In the genomic region with DNA sequence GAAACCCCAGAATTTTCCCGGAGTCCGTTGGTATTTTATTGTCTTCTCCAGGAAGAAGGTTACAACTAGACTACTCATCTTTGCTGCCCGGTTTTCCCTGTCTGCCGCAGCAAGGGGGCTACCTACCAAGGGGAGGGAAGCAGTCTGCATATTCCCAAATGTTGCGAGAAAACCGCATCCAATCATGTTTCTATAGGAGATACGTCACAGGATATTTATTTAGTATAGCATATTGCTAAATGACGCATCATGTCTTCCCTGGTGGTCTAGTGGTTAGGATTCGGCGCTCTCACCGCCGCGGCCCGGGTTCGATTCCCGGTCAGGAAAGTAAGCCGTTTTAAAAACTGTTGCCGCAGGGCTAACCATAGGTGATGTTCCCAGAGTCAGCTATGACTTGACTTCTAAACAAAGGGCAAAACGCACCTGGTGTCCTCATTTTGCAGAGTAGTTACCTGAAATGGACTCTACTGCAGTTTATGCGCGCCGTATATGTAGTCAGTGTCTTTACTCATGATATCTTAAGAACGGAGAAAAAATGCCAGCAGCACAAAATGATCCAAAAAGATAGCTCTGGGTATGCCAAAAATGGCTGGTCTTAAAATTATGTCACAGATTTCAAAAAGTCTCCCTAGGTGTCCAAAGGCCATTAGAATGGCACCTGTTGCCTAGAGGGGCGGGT, we compare ENCODE assay signal across 8 cellular contexts. TPM values are rescaled to one million over a fixed set of nuclear protein-coding genes. Genes with fewer than 3 reads are reported as not detected.
DNase-seq lines count a peak whose midpoint lies in the region; ATAC-seq and TF ChIP-seq lines count a peak whose summit lies in the region.

No MANE protein-coding gene starts in this region.

- peak overlapping the region; percentile 97 for H3K27ac Mint-ChIP-seq in GM23338

- H3K36me3 ChIP-seq in GM23338 (ENCODE audit: insufficient read depth) (no peaks in the 10 kb centered on the region), RWPE2 (ENCODE audit: low read depth) (no peaks in the 10 kb centered on the region), neuronal stem cell (replicated peaks in 1 of 2; ENCODE audit: control insufficient read depth in 2 of 2, insufficient read depth in 2 of 2, low read length in 2 of 2) (no peaks in the 10 kb centered on the region), stomach smooth muscle (ENCODE audit: control insufficient read depth in 2 of 2, insufficient read depth in 2 of 2, low read length in 2 of 2) (no peaks in the 10 kb centered on the region)

- peak; percentile 57 for ATAC-seq in GM23338
- ATAC-seq in RWPE2 (ENCODE audit: low read depth), result peak; percentile 54
- ATAC-seq in foreskin keratinocyte, result peak; percentile 74

- H3K79me2 ChIP-seq in GM23338 (replicated peaks; ENCODE audit: insufficient read depth), result no peaks in the 10 kb centered on the region

- H3K36me3 Mint-ChIP-seq in GM23338 (ENCODE audit: low read depth), result peaks cover 4% of the 10 kb centered on the region; the same call in 1 of the 3 replicates

- H3K9me2 ChIP-seq in GM23338 (ENCODE audit: insufficient read depth), result no peaks in the 10 kb centered on the region

- no peak overlapping the region for H2BK12ac ChIP-seq in neuronal stem cell (ENCODE audit: low read length)

- H3K4me3 Mint-ChIP-seq in GM23338, result peak overlapping the region; percentile 98

- peak overlapping the region; percentile 92 for H3K4me3 ChIP-seq in GM23338
- peak overlapping the region; percentile 68 for H3K4me3 ChIP-seq in RWPE2 (ENCODE audit: severe bottlenecking)
- peak overlapping the region; percentile 73 to 89 for H3K4me3 ChIP-seq in neuronal stem cell (ENCODE audit: low read length in 2 of 2)
- peak overlapping the region; percentile 85 to 88 for H3K4me3 ChIP-seq in stomach smooth muscle (ENCODE audit: low read length in 2 of 2)

- H3K9ac ChIP-seq in neuronal stem cell (ENCODE audit: low read depth, low read length, poor library complexity), result no peak overlapping the region
- peak overlapping the region; percentile 89 to 97 for H3K9ac ChIP-seq in stomach smooth muscle (ENCODE audit: low read length in 2 of 2)

- H2AK5ac ChIP-seq in neuronal stem cell (ENCODE audit: low read depth, low read length), result no peak overlapping the region

- H3K14ac ChIP-seq in neuronal stem cell (ENCODE audit: low read length), result no peak overlapping the region

- H2BK120ac ChIP-seq in neuronal stem cell (ENCODE audit: low read depth, low read length), result no peak overlapping the region

- H4K8ac ChIP-seq in neuronal stem cell (ENCODE audit: low read depth, low read length), result no peak overlapping the region

- H2AFZ ChIP-seq in GM23338 (no peak overlapping the region), neuronal stem cell (ENCODE audit: low read length) (no peak overlapping the region)

- H3K9me3 ChIP-seq in RWPE2 (ENCODE audit: severe bottlenecking) (no peaks in the 10 kb centered on the region), neuronal stem cell (replicated peaks in 1 of 2; ENCODE audit: control insufficient read depth in 2 of 2, insufficient read depth in 1 of 2, low read depth in 1 of 2, low read length in 2 of 2) (no peaks in the 10 kb centered on the region), stomach smooth muscle (ENCODE audit: control insufficient read depth in 2 of 2, low read length in 2 of 2) (no peaks in the 10 kb centered on the region)

- H3K23ac ChIP-seq in neuronal stem cell (ENCODE audit: low read depth, low read length, poor library complexity), result no peak overlapping the region

- no peaks in the 10 kb centered on the region for H4K20me1 ChIP-seq in GM23338 (replicated peaks; ENCODE audit: insufficient read depth)

- no CpG with 5 or more reads among the region's 24 CpGs for WGBS in neuronal stem cell (ENCODE audit: extremely low coverage in 2 of 2, insufficient read length in 2 of 2, insufficient replicate concordance in 1 of 2), 2 donors

- peak; percentile 96 for DNase-seq in DMS 273 (lab: John Stamatoyannopoulos, UW; ENCODE audit: unreplicated experiment)
- DNase-seq in GM23338 (ENCODE audit: low spot score), result peak; percentile 84
- peak; percentile 78 to 83 for DNase-seq in Kasumi-1 (lab: John Stamatoyannopoulos, UW)
- DNase-seq in RWPE2 (ENCODE audit: low spot score), result no peak
- DNase-seq in activated effector memory CD4-positive, alpha-beta T cell treated with Interleukin-2 at 50 U/mL for 16 hours, result peak; percentile 73
- DNase-seq in foreskin keratinocyte, result peak; percentile 76 to 92
- DNase-seq in neuronal stem cell (ENCODE audit: low spot score), result no peak

- H3K27me3 Mint-ChIP-seq in GM23338 (ENCODE audit: insufficient read depth, low read depth, poor library complexity), result peaks cover 19% of the 10 kb centered on the region

- peaks cover 3% of the 10 kb centered on the region for H3K4me1 Mint-ChIP-seq in GM23338

- no peak overlapping the region for H3K4ac ChIP-seq in neuronal stem cell (ENCODE audit: low read length)

- H3K27me3 ChIP-seq in GM23338 (ENCODE audit: insufficient read depth), result no peaks in the 10 kb centered on the region
- no peaks in the 10 kb centered on the region for H3K27me3 ChIP-seq in RWPE2 (ENCODE audit: insufficient read depth, poor library complexity, severe bottlenecking)
- no peaks in the 10 kb centered on the region for H3K27me3 ChIP-seq in foreskin keratinocyte
- H3K27me3 ChIP-seq in neuronal stem cell (ENCODE audit: control insufficient read depth in 3 of 3, insufficient read depth in 3 of 3, low read depth in 1 of 3, low read length in 3 of 3), result no peaks in the 10 kb centered on the region
- no peaks in the 10 kb centered on the region for H3K27me3 ChIP-seq in stomach smooth muscle (ENCODE audit: control insufficient read depth in 1 of 2, insufficient read depth in 2 of 2, low read length in 2 of 2)

- no peaks in the 10 kb centered on the region for H3K79me1 ChIP-seq in neuronal stem cell (ENCODE audit: low read depth, low read length)

- peaks cover 9% of the 10 kb centered on the region for H3F3A ChIP-seq in GM23338 (replicated peaks; ENCODE audit: low read depth)

- H3K4me1 ChIP-seq in GM23338 (ENCODE audit: insufficient read depth) (peaks cover 6% of the 10 kb centered on the region), RWPE2 (ENCODE audit: insufficient read depth, poor library complexity, severe bottlenecking) (no peaks in the 10 kb centered on the region), foreskin keratinocyte (no peaks in the 10 kb centered on the region), neuronal stem cell (ENCODE audit: control insufficient read depth in 2 of 2, insufficient read depth in 1 of 2, low read depth in 1 of 2, low read length in 2 of 2) (no peaks in the 10 kb centered on the region), stomach smooth muscle (ENCODE audit: control insufficient read depth, insufficient read depth, low read length) (peaks cover 6% of the 10 kb centered on the region)

- no peak overlapping the region for H3K18ac ChIP-seq in neuronal stem cell (ENCODE audit: low read length)

- H3K4me2 ChIP-seq in GM23338 (peak overlapping the region; percentile 76), neuronal stem cell (ENCODE audit: insufficient read depth, low read length, poor library complexity, severe bottlenecking) (peak overlapping the region; percentile 58)

- peaks cover 13% of the 10 kb centered on the region for H3K9me3 Mint-ChIP-seq in GM23338

- no peak overlapping the region for H4K91ac ChIP-seq in neuronal stem cell (ENCODE audit: low read depth, low read length, poor library complexity)

- no peak overlapping the region for H2BK5ac ChIP-seq in neuronal stem cell (ENCODE audit: low read length)

- no peak for TF ChIP-seq CTCF in GM23338 (conservative IDR thresholded peaks at IDR 0.05; ENCODE audit: low read depth in 2 of 2)
- TF ChIP-seq CTCF in RWPE2 (IDR thresholded peaks at IDR 0.05; ENCODE audit: poor library complexity, severe bottlenecking), result no peak
- no peak for TF ChIP-seq CTCF in foreskin keratinocyte (conservative IDR thresholded peaks at IDR 0.05)

- no peak overlapping the region for H3K27ac ChIP-seq in GM23338 (ENCODE audit: low read depth)
- peak overlapping the region; percentile 58 for H3K27ac ChIP-seq in RWPE2 (ENCODE audit: poor library complexity, severe bottlenecking)
- no peak overlapping the region for H3K27ac ChIP-seq in foreskin keratinocyte
- H3K27ac ChIP-seq in neuronal stem cell (replicated peaks; ENCODE audit: low read length), result peak overlapping the region; percentile 69
- H3K27ac ChIP-seq in stomach smooth muscle (ENCODE audit: low read length), result peak overlapping the region; percentile 97

- no peak overlapping the region for H2BK15ac ChIP-seq in neuronal stem cell (ENCODE audit: low read length)

TF ChIP-seq in GM23338, 12 proteins besides CTCF, POLR2A, EP300 and RAD21 (continues in another document):
- TF ChIP-seq POLR2AphosphoS5 (IDR thresholded peaks at IDR 0.05; ENCODE audit: low read depth) (no peak), ZNF331 (CRISPR knock-in tag; IDR thresholded peaks at IDR 0.05; ENCODE audit: low read depth) (no peak), CREB1 (CRISPR knock-in tag; IDR thresholded peaks at IDR 0.05; ENCODE audit: low read depth) (peak; percentile 94)

RNA-seq across cellular contexts. Expression of gene ZNF692, which starts 15.2 kb away (rescaled TPM):
- 34.4 and 57.1 TPM in 2 replicates for total RNA-seq in GM23338 (2014; rRNA removed; shearing (Covaris generic))
- polyA plus RNA-seq in GM23338 (2016; fragmentation: Nextera tagmentation; extraction: Ambion mirVana) (38.3 and 41.2 TPM in 2 replicates), foreskin keratinocyte (33.1 and 33.8 TPM in 2 replicates)
- total RNA-seq in foreskin keratinocyte, result 26.2 and 27.3 TPM in 2 replicates
- 43.3 TPM for polyA plus RNA-seq in neuronal stem cell (2013, experiment 1 of 2)
- 39.1 TPM for polyA plus RNA-seq in neuronal stem cell (2013, experiment 2 of 2)

RNA-seq across cellular contexts. Expression of gene PGBD2, which starts 31.9 kb away (rescaled TPM):
- 6.6 and 10.2 TPM in 2 replicates for total RNA-seq in GM23338 (2014; rRNA removed; shearing (Covaris generic))
- polyA plus RNA-seq in GM23338 (2016; fragmentation: Nextera tagmentation; extraction: Ambion mirVana) (4.8 and 5.7 TPM in 2 replicates), foreskin keratinocyte (2.0 and 2.4 TPM in 2 replicates)
- total RNA-seq in foreskin keratinocyte, result 3.4 and 4.1 TPM in 2 replicates
- 2.3 TPM for polyA plus RNA-seq in neuronal stem cell (2013, experiment 1 of 2)
- 2.5 TPM for polyA plus RNA-seq in neuronal stem cell (2013, experiment 2 of 2)

RNA-seq across cellular contexts. Expression of gene ZNF672, which starts 36.1 kb away (rescaled TPM):
- 26.3 and 39.7 TPM in 2 replicates for total RNA-seq in GM23338 (2014; rRNA removed; shearing (Covaris generic))
- polyA plus RNA-seq in GM23338 (2016; fragmentation: Nextera tagmentation; extraction: Ambion mirVana) (9.0 and 10.3 TPM in 2 replicates), foreskin keratinocyte (13.3 and 15.9 TPM in 2 replicates)
- total RNA-seq in foreskin keratinocyte, result 14.9 and 16.1 TPM in 2 replicates
- polyA plus RNA-seq in neuronal stem cell (2013, experiment 1 of 2), result 32.2 TPM
- 32.8 TPM for polyA plus RNA-seq in neuronal stem cell (2013, experiment 2 of 2)

RNA-seq across cellular contexts. Expression of gene SH3BP5L, which starts 48.4 kb away (rescaled TPM):
- total RNA-seq in GM23338 (2014; rRNA removed; shearing (Covaris generic)), result 16.8 and 26.1 TPM in 2 replicates
- polyA plus RNA-seq in GM23338 (2016; fragmentation: Nextera tagmentation; extraction: Ambion mirVana) (2.8 and 3.9 TPM in 2 replicates), foreskin keratinocyte (13.5 and 15.4 TPM in 2 replicates)
- 16.8 and 18.5 TPM in 2 replicates for total RNA-seq in foreskin keratinocyte
- polyA plus RNA-seq in neuronal stem cell (2013, experiment 1 of 2), result 18.4 TPM
- 18.3 TPM for polyA plus RNA-seq in neuronal stem cell (2013, experiment 2 of 2)

Comparison
In these comparisons a context has a peak if more than half of its experiments do, and no peak if none do; other contexts are left out.
1. DNase-seq: peak in DMS 273 (single experiment), GM23338 (single experiment), Kasumi-1 (2 of 2), activated effector memory CD4-positive, alpha-beta T cell treated with Interleukin-2 at 50 U/mL for 16 hours (single experiment) and foreskin keratinocyte (2 of 2); none in RWPE2 (single experiment) and neuronal stem cell (single experiment).
2. H3K27ac ChIP-seq: peak in RWPE2 (single experiment), neuronal stem cell (single experiment) and stomach smooth muscle (single experiment); none in GM23338 (single experiment) and foreskin keratinocyte (single experiment).
3. Peak in every context shown above with its lines, with median percentiles within 50 percentile points of each other: ATAC-seq and H3K4me3 ChIP-seq.